Comparison of ENCODE assay signal across 10 cellular contexts in genomic region chr1:207866471-207867135, GRCh38. TPM values are rescaled to one million over a fixed set of nuclear protein-coding genes. Genes with fewer than 3 reads are reported as not detected.
DNase-seq lines count a peak whose midpoint lies in the region; ATAC-seq and TF ChIP-seq lines count a peak whose summit lies in the region.
"Had no signal": no experiment of that assay in that cellular context is flagged by ENCODE, and none has a peak within 500 bp of the region (broad histone marks: within the 10 kb centered on the region; RNA-seq: fewer than 3 reads in every experiment).

No MANE protein-coding gene starts in this region.

- H3K4me1 ChIP-seq in body of pancreas: peaks cover 42% of the 10 kb centered on the region
- H3K4me1 ChIP-seq in suprapubic skin: peaks cover 90% of the 10 kb centered on the region

- WGBS in body of pancreas, 2 donors: 67 to 72% methylated on average over 9 of the region's 9 CpGs
- 56% methylated on average over 9 of the region's 9 CpGs for WGBS in suprapubic skin

- TF ChIP-seq POLR2A in body of pancreas (IDR thresholded peaks at IDR 0.05) (no peak), suprapubic skin (IDR thresholded peaks at IDR 0.05) (peak in 1 of 2 donors; percentile 22)

- H3K9me3 ChIP-seq in body of pancreas (no peaks in the 10 kb centered on the region), suprapubic skin (no peaks in the 10 kb centered on the region)

- TF ChIP-seq EP300 in suprapubic skin (IDR thresholded peaks at IDR 0.05): no peak

- peak overlapping the region in 3 of 4 donors; percentile 82 to 88 (median 87) for H3K27ac ChIP-seq in body of pancreas
- peak overlapping the region; percentile 95 for H3K27ac ChIP-seq in suprapubic skin
- H3K27ac ChIP-seq: SK-N-MC had no signal

- DNase-seq in activated CD4-positive, alpha-beta T cell treated with anti-CD3 and anti-CD28 coated beads for 48 hours: peak; percentile 55
- DNase-seq in activated CD4-positive, alpha-beta T cell treated with anti-CD3 and anti-CD28 coated beads for 1 hour: no peak
- DNase-seq in body of pancreas (peak; percentile 30 to 75 (median 50)), left lobe of liver (ENCODE audit: low spot score) (no peak), suprapubic skin (ENCODE audit: low spot score in 2 of 2) (peak in 1 of 2 donors; percentile 86), glomerular visceral epithelial cell (ENCODE audit: extremely low spot score) (no peak), NCI-H82 (lab: John Stamatoyannopoulos, UW) (no peak)

- H3K4me3 ChIP-seq in body of pancreas: no peak overlapping the region
- H3K4me3 ChIP-seq in suprapubic skin: peak overlapping the region; percentile 83
- H3K4me3 ChIP-seq: SK-N-MC had no signal

- TF ChIP-seq CTCF in body of pancreas (IDR thresholded peaks at IDR 0.05) (no peak), suprapubic skin (IDR thresholded peaks at IDR 0.05) (no peak)

- ATAC-seq in body of pancreas: no peak
- peak; percentile 13 for ATAC-seq in left lobe of liver
- ATAC-seq in HG02870 (IDR thresholded peaks at IDR 0.05; ENCODE audit: unreplicated experiment): no peak

- H3K27me3 ChIP-seq in body of pancreas (no peaks in the 10 kb centered on the region), suprapubic skin (no peaks in the 10 kb centered on the region)

- H3K36me3 ChIP-seq in body of pancreas (replicated peaks in 1 of 2; ENCODE audit: insufficient read depth in 1 of 2, low read depth in 2 of 2): no peaks in the 10 kb centered on the region
- peaks cover 11% of the 10 kb centered on the region for H3K36me3 ChIP-seq in suprapubic skin

- intact Hi-C loops in body of pancreas (cut with DNase I): loop anchor here (5.0 kb wide), 1 partner anchor 34 kb away; no protein-coding TSS in a partner anchor

RNA-seq across cellular contexts. Expression of gene CD34, which starts 44.3 kb away (rescaled TPM):
- total RNA-seq in body of pancreas (10 to 100 TPM; 11.5 to 14.8 TPM), left lobe of liver (1.1 TPM), suprapubic skin (10 to 100 TPM; 11.1 to 31.1 (median 17.1) TPM)
- total RNA-seq: Daoy had no signal

Comparison
In these comparisons a context has a peak if more than half of its experiments do, and no peak if none do; other contexts are left out.
1. DNase-seq: peak in activated CD4-positive, alpha-beta T cell treated with anti-CD3 and anti-CD28 coated beads for 48 hours (single experiment) and body of pancreas (4 of 4); none in activated CD4-positive, alpha-beta T cell treated with anti-CD3 and anti-CD28 coated beads for 1 hour (single experiment), left lobe of liver (single experiment), glomerular visceral epithelial cell (single experiment) and NCI-H82 (single experiment).